9 cellular contexts compared by ENCODE assay signal in genomic region chr13:49436890-49437289, GRCh38. TPM values are rescaled to one million over a fixed set of nuclear protein-coding genes. Genes with fewer than 3 reads are reported as not detected.
DNase-seq lines count a peak whose midpoint lies in the region; ATAC-seq and TF ChIP-seq lines count a peak whose summit lies in the region.
"Had no signal": no experiment of that assay in that cellular context is flagged by ENCODE, and none has a peak within 500 bp of the region (broad histone marks: within the 10 kb centered on the region; RNA-seq: fewer than 3 reads in every experiment).

No MANE protein-coding gene starts in this region.

- no peaks in the 10 kb centered on the region for H3K4me1 ChIP-seq in mucosa of descending colon (ENCODE audit: low read depth)

- no peaks in the 10 kb centered on the region for H3K9me3 ChIP-seq in mucosa of descending colon

- no peaks in the 10 kb centered on the region for H3K36me3 ChIP-seq in mucosa of descending colon (ENCODE audit: low read depth)

- TF ChIP-seq CTCF in AG10803 (conservative IDR thresholded peaks at IDR 0.05; ENCODE audit: low read length), result peak; percentile 48
- no peak for TF ChIP-seq CTCF in epithelial cell of proximal tubule (conservative IDR thresholded peaks at IDR 0.05; ENCODE audit: low read depth, low read length)
- no peak for TF ChIP-seq CTCF in mucosa of descending colon (IDR thresholded peaks at IDR 0.05)

- no peak overlapping the region for H3K4me3 ChIP-seq in AG10803 (ENCODE audit: low read length)
- H3K4me3 ChIP-seq in epithelial cell of proximal tubule (ENCODE audit: low read depth, low read length), result no peak overlapping the region
- no peak overlapping the region for H3K4me3 ChIP-seq in mucosa of descending colon
- H3K4me3 ChIP-seq: SK-N-MC had no signal

- peak; percentile 42 for ATAC-seq in mucosa of descending colon
- ATAC-seq in HG03108 (IDR thresholded peaks at IDR 0.05; ENCODE audit: unreplicated experiment), result no peak
- no peak for ATAC-seq in GM21381 (IDR thresholded peaks at IDR 0.05; ENCODE audit: unreplicated experiment)

- intact Hi-C loops in mucosa of descending colon (cut with DNase I, micrococcal nuclease), result loop anchor here (5.0 to 10.0 kb wide), 2 partner anchors 132 to 135 kb away; no protein-coding TSS in a partner anchor

- peak; percentile 75 for DNase-seq in AG10803 (ENCODE audit: low read depth)
- DNase-seq in NCI-H2227 (lab: John Stamatoyannopoulos, UW; ENCODE audit: unreplicated experiment), result peak; percentile 6
- DNase-seq in epithelial cell of proximal tubule (ENCODE audit: low read depth), result peak; percentile 10
- DNase-seq in mucosa of descending colon, result peak in 1 of 3 donors; percentile 17
- no peak for DNase-seq in activated naive CD4-positive, alpha-beta T cell (lab: John Stamatoyannopoulos, UW)
- DNase-seq in NCI-H345 treated with DMSO at 0.1 percent for 48 hours (lab: John Stamatoyannopoulos, UW; ENCODE audit: unreplicated experiment), result no peak

RNA-seq across cellular contexts. Expression of gene CAB39L, which starts 7.0 kb away (rescaled TPM):
- total RNA-seq in epithelial cell of proximal tubule (5.2 and 7.2 TPM in 2 replicates), mucosa of descending colon (10 to 100 TPM in 1 of 3 donors, 1 to 10 TPM in 2; 8.5 to 87.2 (median 9.6) TPM)

RNA-seq across cellular contexts. Expression of gene SETDB2, which starts 7.2 kb away (rescaled TPM):
- total RNA-seq in epithelial cell of proximal tubule (4.3 and 5.2 TPM in 2 replicates), mucosa of descending colon (10 to 100 TPM; 10.6 to 13.7 (median 11.7) TPM)

RNA-seq across cellular contexts. Expression of gene PHF11, which starts 58.9 kb away (rescaled TPM):
- 21.8 and 33.9 TPM in 2 replicates for total RNA-seq in epithelial cell of proximal tubule
- 10 to 100 TPM; 30.2 to 39.9 (median 35.8) TPM for total RNA-seq in mucosa of descending colon

Comparison
In these comparisons a context has a peak if more than half of its experiments do, and no peak if none do; other contexts are left out.
1. DNase-seq: peak in AG10803 (single experiment), NCI-H2227 (single experiment) and epithelial cell of proximal tubule (single experiment); none in activated naive CD4-positive, alpha-beta T cell (0 of 4) and NCI-H345 treated with DMSO at 0.1 percent for 48 hours (single experiment).